In the genomic region with DNA sequence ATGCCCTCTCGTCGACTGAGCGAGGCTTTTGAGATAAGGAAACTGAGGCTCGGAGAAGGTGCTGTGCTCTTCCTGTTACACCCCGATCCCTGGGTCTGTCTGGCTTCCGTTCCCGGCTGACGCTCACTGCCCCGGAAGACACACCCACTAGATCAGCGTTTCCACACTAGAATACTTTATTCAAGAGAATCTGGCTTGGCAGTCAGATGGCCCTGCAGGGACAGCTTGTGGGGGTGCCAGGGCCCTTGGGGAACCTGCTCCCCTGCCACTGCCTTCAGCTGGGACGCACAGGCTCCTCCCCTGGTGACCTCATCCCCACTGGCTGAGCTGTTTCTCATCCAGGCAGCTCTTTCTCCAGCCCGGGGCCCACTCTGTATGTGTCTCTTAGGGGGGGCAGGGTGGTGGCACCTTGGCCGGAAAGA, we compare ENCODE assay signal across 9 cellular contexts. TPM values are rescaled to one million over a fixed set of nuclear protein-coding genes. Genes with fewer than 3 reads are reported as not detected.
DNase-seq lines count a peak whose midpoint lies in the region; ATAC-seq, FAIRE-seq and TF ChIP-seq lines count a peak whose summit lies in the region.
"Had no signal": no experiment of that assay in that cellular context is flagged by ENCODE, and none has a peak within 500 bp of the region (broad histone marks: within the 10 kb centered on the region; RNA-seq: fewer than 3 reads in every experiment).

No MANE protein-coding gene starts in this region.

- no peaks in the 10 kb centered on the region for H4K20me1 ChIP-seq in IMR-90 (ENCODE audit: insufficient read depth, low read length)

- H3K9me1 ChIP-seq in IMR-90 (ENCODE audit: insufficient read depth, low read length): peaks cover 18% of the 10 kb centered on the region

- peak overlapping the region; percentile 92 for H2AFZ ChIP-seq in IMR-90 (replicated peaks; ENCODE audit: low read length, poor library complexity)
- H2AFZ ChIP-seq: PC-9 had no signal

- peak overlapping the region; percentile 82; the same call in 1 of the 2 replicates for H3K23ac ChIP-seq in IMR-90 (ENCODE audit: low read depth, low read length)

- H3K4me1 ChIP-seq in IMR-90 (ENCODE audit: control insufficient read depth, insufficient read depth, low read length) (peaks cover 21% of the 10 kb centered on the region), tibial artery (peaks cover 0 to 59% (median 52%) of the 10 kb centered on the region in 4 donors), Caco-2 (peaks cover 12% of the 10 kb centered on the region)

- H3K36me3 Mint-ChIP-seq in Caco-2 (ENCODE audit: insufficient read depth, unreplicated experiment): peaks cover 17% of the 10 kb centered on the region

- H3K27me3 Mint-ChIP-seq in Caco-2 (ENCODE audit: insufficient read depth, unreplicated experiment): peaks cover 6% of the 10 kb centered on the region

- H3K9ac ChIP-seq in IMR-90 (ENCODE audit: low read depth, low read length): no peak overlapping the region; the same call in 1 of the 2 replicates

- BruUV-seq in IMR-90 (replicated peaks; lab: Mats Ljungman, UMichigan) (no TSS peak), Caco-2 (replicated peaks; lab: Mats Ljungman, UMichigan) (no TSS peak)

- DNase-seq in IMR-90 (peak; percentile 57), erythroblast (lab: John Stamatoyannopoulos, UW) (peak; percentile 80 to 87), occipital lobe (lab: John Stamatoyannopoulos, UW) (peak; percentile 18), tibial artery (peak; percentile 78 to 94), Caco-2 (no peak), RCC 7860 (ENCODE audit: low spot score) (no peak)
- DNase-seq in activated CD8-positive, alpha-beta memory T cell treated with anti-CD3 and anti-CD28 coated beads for 1 hour (ENCODE audit: extremely low read depth in 1 of 2, low read depth in 1 of 2): peak; percentile 18 to 40

- no peak for FAIRE-seq in RCC 7860 (lab: Jason Lieb, UNC)

- in situ Hi-C loops in IMR-90 (cut with MboI; ENCODE audit: low sequenced_read_pairs): no loop called here

- H3K4me1 Mint-ChIP-seq in Caco-2 (ENCODE audit: low read depth, unreplicated experiment): no peaks in the 10 kb centered on the region

- peak overlapping the region; percentile 87 for H2BK120ac ChIP-seq in IMR-90 (ENCODE audit: low read depth, low read length)

- ATAC-seq in GM18861 (IDR thresholded peaks at IDR 0.05; ENCODE audit: unreplicated experiment) (peak; percentile 43), IMR-90 (ENCODE audit: low read depth) (peak; percentile 65)

- peaks cover 10% of the 10 kb centered on the region for H3K9me3 Mint-ChIP-seq in Caco-2 (ENCODE audit: unreplicated experiment)

- no peak overlapping the region; the same call in 1 of the 2 replicates for H3K56ac ChIP-seq in IMR-90 (ENCODE audit: extremely low read depth, insufficient read depth, low read length)

- H3K4me2 ChIP-seq in IMR-90 (ENCODE audit: low read depth, low read length): no peak overlapping the region
- H3K4me2 ChIP-seq: PC-9 had no signal

- peak overlapping the region; percentile 92 for H2BK20ac ChIP-seq in IMR-90 (ENCODE audit: low read depth, low read length)

- H3K27ac ChIP-seq in IMR-90 (ENCODE audit: insufficient read depth, low read length) (no peak overlapping the region; the same call in 1 of the 2 replicates), tibial artery (peak overlapping the region; percentile 81 to 90)
- H3K27ac ChIP-seq: PC-9 had no signal

- intact Hi-C loops in IMR-90 (cut with micrococcal nuclease) (loop anchor here (5.0 to 10.0 kb wide), 2 partner anchors 126 to 353 kb away; partner anchors contain the start of gene ZC2HC1C), tibial artery (cut with DNase I; ENCODE audit: low total_unique reads) (no loop called here), Caco-2 (cut with micrococcal nuclease; ENCODE audit: unreplicated experiment) (no loop called here)

- peak overlapping the region; percentile 91; the same call in 2 of the 3 replicates for H2BK15ac ChIP-seq in IMR-90 (ENCODE audit: low read depth, low read length)

- H2AK9ac ChIP-seq in IMR-90 (replicated peaks; ENCODE audit: low read depth, low read length, poor library complexity): peak overlapping the region; percentile 17

- peak overlapping the region; percentile 57 for H4K91ac ChIP-seq in IMR-90 (ENCODE audit: insufficient read depth, low read depth, low read length)

- peak overlapping the region; percentile 32 for H2BK5ac ChIP-seq in IMR-90 (ENCODE audit: low read depth, low read length, poor library complexity, severe bottlenecking)

- peak overlapping the region; percentile 68; the same call in 1 of the 2 replicates for H3K14ac ChIP-seq in IMR-90 (replicated peaks; ENCODE audit: low read depth, low read length)

- H4K5ac ChIP-seq in IMR-90 (ENCODE audit: low read depth, low read length): peak overlapping the region; percentile 86

- peak overlapping the region; percentile 90 for H3K4ac ChIP-seq in IMR-90 (ENCODE audit: low read depth, low read length)

- CTCF ChIA-PET in IMR-90 (lab: Yijun Ruan, JAX): interaction anchor here (1.5 kb wide), 1 partner anchor 147 kb away, joined by 7 read pairs; no protein-coding TSS in a partner anchor
- CTCF ChIA-PET in Caco-2 (lab: Charles Lee): interaction anchor here (1.0 to 1.1 kb wide), 2 partner anchors 9 to 81 kb away, joined by 3 to 4 read pairs; no protein-coding TSS in a partner anchor

- TF ChIP-seq POLR2A in IMR-90 (IDR thresholded peaks at IDR 0.05; ENCODE audit: low read depth, low read length) (no peak), erythroblast (IDR thresholded peaks at IDR 0.05; ENCODE audit: low read length) (peak; percentile 61)

- dilution Hi-C loops in IMR-90 (cut with HindIII; ENCODE audit: low sequenced_read_pairs, unreplicated experiment): no loop called here

- H2AK5ac ChIP-seq in IMR-90 (ENCODE audit: low read depth, low read length): peak overlapping the region; percentile 95

- POLR2A ChIA-PET in IMR-90 (lab: Charles Lee; ENCODE audit: unreplicated experiment) (interaction anchor here (0.6 to 1.0 kb wide), 2 partner anchors 12 to 128 kb away, joined by 3 read pairs; partner anchors contain the start of gene ZC2HC1C), Caco-2 (lab: Charles Lee) (no interaction called here)

- no peaks in the 10 kb centered on the region for H3K36me3 ChIP-seq in IMR-90 (ENCODE audit: control insufficient read depth, insufficient read depth, low read length)
- H3K36me3 ChIP-seq in tibial artery: peaks cover 0 to 16% (median 12%) of the 10 kb centered on the region in 3 donors
- no peaks in the 10 kb centered on the region for H3K36me3 ChIP-seq in Caco-2 (ENCODE audit: control insufficient read depth, insufficient read depth, low read length)

- TF ChIP-seq CTCF in IMR-90 (conservative IDR thresholded peaks at IDR 0.05; ENCODE audit: low read depth, low read length) (no peak), tibial artery (IDR thresholded peaks at IDR 0.05) (no peak), Caco-2 (IDR thresholded peaks at IDR 0.05; ENCODE audit: insufficient read depth in 1 of 2, low read depth in 1 of 2, low read length in 1 of 2, severe bottlenecking in 1 of 2, unreplicated experiment in 1 of 2) (no peak)

- H3K4me3 ChIP-seq in IMR-90 (ENCODE audit: insufficient read depth, low read depth, low read length) (no peak overlapping the region), tibial artery (no peak overlapping the region), Caco-2 (ENCODE audit: low read depth, low read length) (no peak overlapping the region)
- H3K4me3 ChIP-seq: PC-9 had no signal

- H4K8ac ChIP-seq in IMR-90 (ENCODE audit: low read depth in 2 of 2, low read length in 2 of 2): peak overlapping the region; percentile 59 to 85

- H3K79me1 ChIP-seq in IMR-90 (ENCODE audit: low read depth in 1 of 2, low read length in 2 of 2): no peaks in the 10 kb centered on the region

- H3K9me3 ChIP-seq in IMR-90 (ENCODE audit: control insufficient read depth, insufficient read depth, low read length): no peaks in the 10 kb centered on the region
- no peaks in the 10 kb centered on the region for H3K9me3 ChIP-seq in tibial artery
- no peaks in the 10 kb centered on the region for H3K9me3 ChIP-seq in Caco-2

- TF ChIP-seq RAD21 in IMR-90 (IDR thresholded peaks at IDR 0.05; ENCODE audit: low read length): no peak

- no peak overlapping the region for H3K4me3 Mint-ChIP-seq in Caco-2 (ENCODE audit: unreplicated experiment)

- H3K27ac Mint-ChIP-seq in Caco-2 (ENCODE audit: unreplicated experiment): no peak overlapping the region

- peak overlapping the region; percentile 68; the same call in 1 of the 2 replicates for H3K18ac ChIP-seq in IMR-90 (ENCODE audit: low read depth, low read length)

- H3K27me3 ChIP-seq in IMR-90 (ENCODE audit: control insufficient read depth, insufficient read depth, low read length): no peaks in the 10 kb centered on the region
- H3K27me3 ChIP-seq in tibial artery: no peaks in the 10 kb centered on the region
- no peaks in the 10 kb centered on the region for H3K27me3 ChIP-seq in Caco-2 (replicated peaks; ENCODE audit: control insufficient read depth, insufficient read depth, low read length)

- WGBS in IMR-90 (ENCODE audit: extremely low coverage in 2 of 2, insufficient read length in 1 of 2), 2 experiments: 60% methylated on average over 1 of the region's 13 CpGs; no CpG with 5 or more reads in 1 of the 2 experiments

TF ChIP-seq in IMR-90, 13 proteins besides CTCF, POLR2A, EP300 and RAD21 (continues in another document):
- no peak for TF ChIP-seq RFX5 (IDR thresholded peaks at IDR 0.05; ENCODE audit: low read depth, low read length)
- TF ChIP-seq SMC3 (IDR thresholded peaks at IDR 0.05; ENCODE audit: low read depth, low read length): no peak
- no peak for TF ChIP-seq CHD1 (IDR thresholded peaks at IDR 0.05; ENCODE audit: low read depth, low read length)

RNA-seq across cellular contexts. Expression of gene PGF, which starts 13.7 kb away (rescaled TPM):
- total RNA-seq in IMR-90 (2012; rRNA removed): 0.28 and 0.36 TPM in 2 replicates
- polyA plus RNA-seq in IMR-90 (2012; rRNA removed): 0.39 and 0.42 TPM in 2 replicates
- polyA plus RNA-seq in IMR-90 (2012; cell fraction: cytosol; rRNA removed): 0.21 and 1.0 TPM in 2 replicates
- polyA plus RNA-seq in IMR-90 (2012; cell fraction: nucleus; rRNA removed; ENCODE audit: low replicate concordance): 0.28 and 0.52 TPM in 2 replicates
- 2.0 TPM for total RNA-seq in occipital lobe
- 8.9 and 9.1 TPM in 2 replicates for total RNA-seq in Caco-2 (2022)

RNA-seq across cellular contexts. Expression of gene RPS6KL1, which starts 18.6 kb away (rescaled TPM):
- 0.72 and 1.1 TPM in 2 replicates for total RNA-seq in IMR-90 (2012; rRNA removed)
- polyA plus RNA-seq in IMR-90 (2012; rRNA removed): 1.2 and 1.7 TPM in 2 replicates
- 0.44 and 0.67 TPM in 2 replicates for polyA plus RNA-seq in IMR-90 (2012; cell fraction: cytosol; rRNA removed)
- polyA plus RNA-seq in IMR-90 (2012; cell fraction: nucleus; rRNA removed; ENCODE audit: low replicate concordance): 3.6 and 5.3 TPM in 2 replicates
- 26.5 TPM for total RNA-seq in occipital lobe
- total RNA-seq in Caco-2 (2022): 6.8 and 9.8 TPM in 2 replicates

RNA-seq across cellular contexts. Expression of gene DLST, which starts 60.0 kb away (rescaled TPM):
- total RNA-seq in IMR-90 (2012; rRNA removed) (58.6 and 63.0 TPM in 2 replicates), occipital lobe (35.6 TPM), Caco-2 (2022) (81.4 and 88.1 TPM in 2 replicates)
- 119 and 132 TPM in 2 replicates for polyA plus RNA-seq in IMR-90 (2012; rRNA removed)
- 71.7 and 111 TPM in 2 replicates for polyA plus RNA-seq in IMR-90 (2012; cell fraction: cytosol; rRNA removed)
- polyA plus RNA-seq in IMR-90 (2012; cell fraction: nucleus; rRNA removed; ENCODE audit: low replicate concordance): 85.7 and 132 TPM in 2 replicates

Comparison
In these comparisons a context has a peak if more than half of its experiments do, and no peak if none do; other contexts are left out.
1. DNase-seq: peak in IMR-90 (single experiment), activated CD8-positive, alpha-beta memory T cell treated with anti-CD3 and anti-CD28 coated beads for 1 hour (2 of 2), erythroblast (2 of 2), occipital lobe (single experiment) and tibial artery (2 of 2); none in Caco-2 (0 of 2) and RCC 7860 (single experiment).